Comparison of ENCODE assay signal across 7 cellular contexts in genomic region chr19:52094526-52094925, GRCh38. TPM values are rescaled to one million over a fixed set of nuclear protein-coding genes. Genes with fewer than 3 reads are reported as not detected.
A peak's percentile ranks its signal among the peaks of the same experiment; 100 is the strongest.
DNase-seq lines count a peak whose midpoint lies in the region; ATAC-seq and TF ChIP-seq lines count a peak whose summit lies in the region.

No MANE protein-coding gene starts in this region.

- TF ChIP-seq CTCF in HL-60 (IDR thresholded peaks at IDR 0.05; ENCODE audit: insufficient read depth, low read length), result no peak

- POLR2A ChIA-PET in activated CD8-positive, alpha-beta T cell treated with anti-CD3 and anti-CD28 coated beads, Interleukin-2, amount 10 ng/mL, durations not matched to agents 7 days and 5 days (lab: Charles Lee), result interaction anchor here (1.3 kb wide), 1 partner anchor 9 kb away, joined by 4 read pairs; no protein-coding TSS in a partner anchor

- H3K4me3 ChIP-seq in HL-60 (replicated peaks; ENCODE audit: insufficient read depth, low read length) (peak overlapping the region; percentile 68), iPS-15b (ENCODE audit: low read depth, low read length) (peak overlapping the region; percentile 99)

- peak overlapping the region; percentile 95 for H3K9ac ChIP-seq in iPS-15b (ENCODE audit: low read depth, low read length)

- peak overlapping the region; percentile 82; the same call in 1 of the 2 replicates for H3K27ac ChIP-seq in HL-60 (replicated peaks)

- peaks cover 34% of the 10 kb centered on the region for H3K4me1 Mint-ChIP-seq in activated CD8-positive, alpha-beta T cell treated with anti-CD3 and anti-CD28 coated beads, Interleukin-2, amount 10 ng/mL, durations not matched to agents 7 days and 5 days (ENCODE audit: low read depth)
- H3K4me1 Mint-ChIP-seq in stimulated activated memory B cell treated with anti-CD40 and anti-IgM and Interleukin-4, amounts not matched to agents 10 μg/mL and 1 μg/mL and 100 μg/mL, for 72 hours, result peaks cover 42% of the 10 kb centered on the region

- peaks cover 67% of the 10 kb centered on the region for H3K9me3 Mint-ChIP-seq in activated CD8-positive, alpha-beta T cell treated with anti-CD3 and anti-CD28 coated beads, Interleukin-2, amount 10 ng/mL, durations not matched to agents 7 days and 5 days (ENCODE audit: insufficient read depth)
- peaks cover 35% of the 10 kb centered on the region for H3K9me3 Mint-ChIP-seq in stimulated activated memory B cell treated with anti-CD40 and anti-IgM and Interleukin-4, amounts not matched to agents 10 μg/mL and 1 μg/mL and 100 μg/mL, for 72 hours

- H3K27ac Mint-ChIP-seq in activated CD8-positive, alpha-beta T cell treated with anti-CD3 and anti-CD28 coated beads, Interleukin-2, amount 10 ng/mL, durations not matched to agents 7 days and 5 days, result peak overlapping the region; percentile 96
- peak overlapping the region; percentile 96 for H3K27ac Mint-ChIP-seq in stimulated activated memory B cell treated with anti-CD40 and anti-IgM and Interleukin-4, amounts not matched to agents 10 μg/mL and 1 μg/mL and 100 μg/mL, for 72 hours

- H3K4me3 Mint-ChIP-seq in activated CD8-positive, alpha-beta T cell treated with anti-CD3 and anti-CD28 coated beads, Interleukin-2, amount 10 ng/mL, durations not matched to agents 7 days and 5 days, result peak overlapping the region; percentile 96
- H3K4me3 Mint-ChIP-seq in stimulated activated memory B cell treated with anti-CD40 and anti-IgM and Interleukin-4, amounts not matched to agents 10 μg/mL and 1 μg/mL and 100 μg/mL, for 72 hours, result peak overlapping the region; percentile 94

- H3K27me3 Mint-ChIP-seq in activated CD8-positive, alpha-beta T cell treated with anti-CD3 and anti-CD28 coated beads, Interleukin-2, amount 10 ng/mL, durations not matched to agents 7 days and 5 days (ENCODE audit: low read depth), result no peaks in the 10 kb centered on the region
- H3K27me3 Mint-ChIP-seq in stimulated activated memory B cell treated with anti-CD40 and anti-IgM and Interleukin-4, amounts not matched to agents 10 μg/mL and 1 μg/mL and 100 μg/mL, for 72 hours, result no peaks in the 10 kb centered on the region

- DNase-seq in HL-60 (ENCODE audit: low read depth in 1 of 2, low spot score in 1 of 2) (no peak), amniotic stem cell (lab: John Stamatoyannopoulos, UW) (no peak), retina (no peak), NCI-H1048 (lab: John Stamatoyannopoulos, UW) (no peak)
- peak; percentile 24 for DNase-seq in activated CD8-positive, alpha-beta T cell treated with anti-CD3 and anti-CD28 coated beads, Interleukin-2, amount 10 ng/mL, durations not matched to agents 7 days and 5 days

- no peaks in the 10 kb centered on the region for H3K36me3 ChIP-seq in iPS-15b (ENCODE audit: control insufficient read depth, insufficient read depth, low read length)

- ATAC-seq in activated CD8-positive, alpha-beta T cell treated with anti-CD3 and anti-CD28 coated beads, Interleukin-2, amount 10 ng/mL, durations not matched to agents 7 days and 5 days, result peak; percentile 11
- ATAC-seq in stimulated activated memory B cell treated with anti-CD40 and anti-IgM and Interleukin-4, amounts not matched to agents 10 μg/mL and 1 μg/mL and 100 μg/mL, for 72 hours, result no peak

- peaks cover 76% of the 10 kb centered on the region for H3K36me3 Mint-ChIP-seq in activated CD8-positive, alpha-beta T cell treated with anti-CD3 and anti-CD28 coated beads, Interleukin-2, amount 10 ng/mL, durations not matched to agents 7 days and 5 days (ENCODE audit: low read depth)
- peaks cover 59% of the 10 kb centered on the region for H3K36me3 Mint-ChIP-seq in stimulated activated memory B cell treated with anti-CD40 and anti-IgM and Interleukin-4, amounts not matched to agents 10 μg/mL and 1 μg/mL and 100 μg/mL, for 72 hours

- CTCF ChIA-PET in activated CD8-positive, alpha-beta T cell treated with anti-CD3 and anti-CD28 coated beads, Interleukin-2, amount 10 ng/mL, durations not matched to agents 7 days and 5 days (lab: Charles Lee), result no interaction called here

- H3K4me1 ChIP-seq in iPS-15b (ENCODE audit: control insufficient read depth, insufficient read depth, low read length), result no peaks in the 10 kb centered on the region

- H3K27me3 ChIP-seq in HL-60 (ENCODE audit: insufficient read depth, poor library complexity, severe bottlenecking), result no peaks in the 10 kb centered on the region
- no peaks in the 10 kb centered on the region for H3K27me3 ChIP-seq in iPS-15b (ENCODE audit: control insufficient read depth, insufficient read depth, low read length)

- H3K9me3 ChIP-seq in iPS-15b (ENCODE audit: control insufficient read depth, insufficient read depth, low read length), result peaks cover 4% of the 10 kb centered on the region

RNA-seq across cellular contexts. Expression of gene ZNF841, which starts 1.0 kb away (rescaled TPM):
- total RNA-seq in activated CD8-positive, alpha-beta T cell treated with anti-CD3 and anti-CD28 coated beads, Interleukin-2, amount 10 ng/mL, durations not matched to agents 7 days and 5 days, result 10 to 100 TPM; 26.2 to 28.0 TPM

RNA-seq across cellular contexts. Expression of gene ZNF616, which starts 45.2 kb away (rescaled TPM):
- 1 to 10 TPM; 6.2 to 8.4 TPM for total RNA-seq in activated CD8-positive, alpha-beta T cell treated with anti-CD3 and anti-CD28 coated beads, Interleukin-2, amount 10 ng/mL, durations not matched to agents 7 days and 5 days

RNA-seq across cellular contexts. Expression of gene ZNF432, which starts 45.9 kb away (rescaled TPM):
- 10 to 100 TPM; 15.6 to 16.0 TPM for total RNA-seq in activated CD8-positive, alpha-beta T cell treated with anti-CD3 and anti-CD28 coated beads, Interleukin-2, amount 10 ng/mL, durations not matched to agents 7 days and 5 days
